In the genomic region with DNA sequence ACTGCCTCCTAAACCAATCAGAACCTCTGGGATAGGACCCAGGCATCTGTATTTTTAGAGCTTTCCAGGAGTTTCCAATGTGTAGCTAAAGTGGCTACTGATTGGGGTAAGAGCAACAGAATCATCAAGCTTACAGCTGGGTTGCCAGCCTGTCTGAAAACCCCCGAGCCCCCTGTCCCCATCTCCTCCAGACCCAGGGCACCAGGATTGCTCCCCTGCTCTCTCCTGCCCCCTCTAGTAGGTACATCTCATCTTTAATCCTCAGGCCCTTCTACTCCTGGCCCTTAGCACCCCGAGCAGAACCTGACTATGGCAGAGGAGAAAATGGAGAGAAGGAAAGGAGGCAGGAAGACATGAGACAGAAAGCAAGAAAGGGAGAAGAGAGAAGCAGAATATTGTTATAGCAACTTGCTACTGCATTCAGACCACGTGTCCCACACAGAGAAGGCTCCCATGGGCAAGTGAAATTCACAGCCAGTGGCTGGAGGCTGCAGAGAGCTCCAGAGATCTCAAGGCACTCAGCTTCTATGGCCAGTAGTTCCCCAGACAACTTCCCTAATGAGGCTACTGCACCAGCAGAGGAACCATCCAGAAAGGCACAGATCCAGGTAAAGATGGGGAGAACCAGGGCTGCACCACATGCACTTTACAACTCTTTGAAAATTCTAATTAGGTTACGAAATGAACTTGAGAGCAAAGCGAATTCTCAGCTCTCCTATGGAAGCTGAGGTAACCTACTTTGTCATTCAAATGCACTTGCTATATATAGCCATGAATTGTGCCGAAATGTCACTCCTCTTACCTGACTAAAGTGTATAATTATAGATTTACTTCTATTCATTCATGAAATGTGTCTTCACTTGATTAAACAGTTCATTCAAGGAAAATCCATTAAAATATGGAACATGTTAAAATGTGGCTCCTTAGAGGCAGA, we compare ENCODE assay signal across 3 cellular contexts.
TF ChIP-seq lines count a peak whose summit lies in the region.

No MANE protein-coding gene starts in this region.

TF ChIP-seq in GM23338, 12 proteins besides CTCF, POLR2A, EP300 and RAD21 (continues in another document):
- peak; percentile 43; the same call in 1 of the 2 replicates for TF ChIP-seq ZNF462 (CRISPR knock-in tag; IDR thresholded peaks at IDR 0.05)

TF ChIP-seq in IMR-90, 13 proteins besides CTCF, POLR2A, EP300 and RAD21:
- no peak for TF ChIP-seq FOS (IDR thresholded peaks at IDR 0.05; ENCODE audit: low read depth, low read length)
- no peak for TF ChIP-seq SMC3 (IDR thresholded peaks at IDR 0.05; ENCODE audit: low read depth, low read length)
- TF ChIP-seq RCOR1 (IDR thresholded peaks at IDR 0.05; ENCODE audit: insufficient replicate concordance, low read length): no peak
- TF ChIP-seq CHD1 (IDR thresholded peaks at IDR 0.05; ENCODE audit: low read depth, low read length): no peak
- no peak for TF ChIP-seq RFX5 (IDR thresholded peaks at IDR 0.05; ENCODE audit: low read depth, low read length)
- no peak for TF ChIP-seq MXI1 (IDR thresholded peaks at IDR 0.05; ENCODE audit: borderline replicate concordance, low read depth, low read length)
- no peak for TF ChIP-seq MAZ (IDR thresholded peaks at IDR 0.05; ENCODE audit: borderline replicate concordance, low read depth, low read length)
- TF ChIP-seq BHLHE40 (IDR thresholded peaks at IDR 0.05; ENCODE audit: low read depth, low read length): no peak
- no peak for TF ChIP-seq NFE2L2 (IDR thresholded peaks at IDR 0.05; ENCODE audit: low read depth, low read length)
- no peak for TF ChIP-seq MAFK (IDR thresholded peaks at IDR 0.05; ENCODE audit: low read depth, low read length)
- TF ChIP-seq USF2 (IDR thresholded peaks at IDR 0.05; ENCODE audit: low read depth, low read length): no peak

TF ChIP-seq in K562, 482 proteins besides CTCF, POLR2A, EP300 and RAD21:
- TF ChIP-seq CEBPB (tag; IDR thresholded peaks at IDR 0.05) (peak; percentile 8; the same call in 1 of the 2 replicates), USF2 (CRISPR knock-in tag; IDR thresholded peaks at IDR 0.05) (0 out of 2 replicates have a peak, but pooled peaks have one; percentile 10), U2AF2 (optimal IDR thresholded peaks at IDR 0.05; ENCODE audit: low read depth, low read length) (no peak)
